11 cellular contexts compared by ENCODE assay signal in genomic region chr11:105000167-105000566, GRCh38. TPM values are rescaled to one million over a fixed set of nuclear protein-coding genes. Genes with fewer than 3 reads are reported as not detected.
DNase-seq lines count a peak whose midpoint lies in the region; ATAC-seq, FAIRE-seq and TF ChIP-seq lines count a peak whose summit lies in the region.
"Had no signal": no experiment of that assay in that cellular context is flagged by ENCODE, and none has a peak within 500 bp of the region (broad histone marks: within the 10 kb centered on the region; RNA-seq: fewer than 3 reads in every experiment).

No MANE protein-coding gene starts in this region.

- H2AK5ac ChIP-seq in mesenchymal stem cell (ENCODE audit: low read length, severe bottlenecking), result no peak overlapping the region

- no TSS peak for BruUV-seq in HCT116 (replicated peaks; lab: Mats Ljungman, UMichigan)

- H2BK5ac ChIP-seq in mesenchymal stem cell (ENCODE audit: low read depth, low read length, poor library complexity, severe bottlenecking), result no peak overlapping the region

- H2AFZ ChIP-seq in HCT116 (ENCODE audit: low read depth, low read length, poor library complexity, severe bottlenecking), result peak overlapping the region; percentile 82
- no peak overlapping the region for H2AFZ ChIP-seq in mesenchymal stem cell (ENCODE audit: low read depth, low read length)

- H3K9me2 ChIP-seq in HCT116 (ENCODE audit: insufficient read depth), result no peaks in the 10 kb centered on the region

- H3K27me3 Mint-ChIP-seq in WTC11 (ENCODE audit: low read depth), result no peaks in the 10 kb centered on the region
- H3K27me3 Mint-ChIP-seq: activated T-helper 17 cell treated with anti-CD3 and anti-CD28 coated beads, Interleukin-2, amount 50 U/mL, for 72 hours had no signal

- no peak overlapping the region for H3K4me3 Mint-ChIP-seq in WTC11
- H3K4me3 Mint-ChIP-seq: activated T-helper 17 cell treated with anti-CD3 and anti-CD28 coated beads, Interleukin-2, amount 50 U/mL, for 72 hours had no signal

- intact Hi-C loops in HCT116 (cut with micrococcal nuclease), result no loop called here
- intact Hi-C loops in pancreas (cut with DNase I), result no loop called here

- H3K4me3 ChIP-seq in HCT116 (replicated peaks in 1 of 2; ENCODE audit: low read depth in 1 of 2, low read length in 2 of 2) (no peak overlapping the region), mesenchymal stem cell (ENCODE audit: insufficient read depth in 1 of 2, low read depth in 1 of 2, low read length in 2 of 2) (no peak overlapping the region), pancreas (no peak overlapping the region)
- H3K4me3 ChIP-seq: heart left ventricle had no signal

- H2BK15ac ChIP-seq in mesenchymal stem cell (ENCODE audit: low read depth, poor library complexity, severe bottlenecking), result no peak overlapping the region

- H3K4me1 Mint-ChIP-seq in WTC11, result peaks cover 5% of the 10 kb centered on the region

- H3K14ac ChIP-seq in mesenchymal stem cell (ENCODE audit: low read length in 2 of 2), result no peak overlapping the region

- FAIRE-seq in pancreas (lab: Jason Lieb, UNC), result no peak

- no peaks in the 10 kb centered on the region for H3K36me3 ChIP-seq in HCT116 (ENCODE audit: control insufficient read depth in 1 of 2, insufficient read depth in 2 of 2, low read length in 2 of 2)
- no peaks in the 10 kb centered on the region for H3K36me3 ChIP-seq in mesenchymal stem cell (ENCODE audit: control insufficient read depth in 1 of 2, insufficient read depth in 2 of 2, low read depth in 1 of 2, low read length in 2 of 2)
- no peaks in the 10 kb centered on the region for H3K36me3 ChIP-seq in pancreas
- H3K36me3 ChIP-seq: heart left ventricle had no signal

- no peak overlapping the region for H3K18ac ChIP-seq in mesenchymal stem cell (ENCODE audit: low read depth in 1 of 2, low read length in 2 of 2)

- H3K4me2 ChIP-seq in HCT116 (ENCODE audit: low read length) (0 out of 2 replicates have a peak overlapping the region, but pooled peaks have one; percentile 18), mesenchymal stem cell (ENCODE audit: low read length, poor library complexity, severe bottlenecking) (no peak overlapping the region)

- peaks cover 24% of the 10 kb centered on the region for H3K9me3 Mint-ChIP-seq in WTC11
- H3K9me3 Mint-ChIP-seq: activated T-helper 17 cell treated with anti-CD3 and anti-CD28 coated beads, Interleukin-2, amount 50 U/mL, for 72 hours had no signal

- no peaks in the 10 kb centered on the region for H3K79me1 ChIP-seq in mesenchymal stem cell (replicated peaks; ENCODE audit: low read length, poor library complexity, severe bottlenecking)

- RAD21 ChIA-PET in HCT116 (lab: Charles Lee; ENCODE audit: low non-redundant PET in 1 of 2, low total read pairs in 2 of 2, uncharacterized antibody in 2 of 2, unreplicated experiment in 2 of 2), result no interaction called here

- no peak overlapping the region for H4K91ac ChIP-seq in mesenchymal stem cell (ENCODE audit: low read length)

- H4K20me1 ChIP-seq in HCT116 (ENCODE audit: insufficient read depth), result no peaks in the 10 kb centered on the region

- H3K27ac Mint-ChIP-seq in WTC11, result no peak overlapping the region

- H3K27me3 ChIP-seq in HCT116 (ENCODE audit: insufficient read depth, low read length), result no peaks in the 10 kb centered on the region
- no peaks in the 10 kb centered on the region for H3K27me3 ChIP-seq in mesenchymal stem cell (ENCODE audit: control insufficient read depth in 1 of 2, insufficient read depth in 1 of 2, low read length in 2 of 2)
- H3K27me3 ChIP-seq in pancreas, result no peaks in the 10 kb centered on the region
- H3K27me3 ChIP-seq: heart left ventricle had no signal

- H3K9ac ChIP-seq in HCT116 (ENCODE audit: low read length) (no peak overlapping the region), mesenchymal stem cell (ENCODE audit: low read length) (no peak overlapping the region)

- no peak for TF ChIP-seq POLR2A in HCT116 (IDR thresholded peaks at IDR 0.05; ENCODE audit: borderline replicate concordance, extremely low read depth, insufficient read depth, insufficient read length)

- POLR2A ChIA-PET in HCT116 (lab: Charles Lee) (no interaction called here), WTC11 (lab: Charles Lee) (no interaction called here)

- CTCF ChIA-PET in HCT116 (lab: Charles Lee), result interaction anchor here (1.2 kb wide), 1 partner anchor 9 kb away, joined by 4 read pairs; no protein-coding TSS in a partner anchor
- CTCF ChIA-PET in WTC11 (lab: Charles Lee), result interaction anchor here (0.6 to 1.1 kb wide), 8 partner anchors 8 to 391 kb away, joined by 3 to 7 read pairs (median 3); partner anchors contain the start of gene CASP4

- H2BK12ac ChIP-seq in mesenchymal stem cell (ENCODE audit: low read length in 2 of 2), result no peak overlapping the region

- H2BK120ac ChIP-seq in mesenchymal stem cell (ENCODE audit: low read depth, low read length), result no peak overlapping the region

- no peaks in the 10 kb centered on the region for H3K79me2 ChIP-seq in HCT116 (ENCODE audit: insufficient read depth, low read length)

- TF ChIP-seq CTCF in HCT116 (IDR thresholded peaks at IDR 0.05 in 2 of 3, conservative IDR thresholded peaks at IDR 0.05 in 1 of 3; ENCODE audit: borderline replicate concordance in 1 of 3, insufficient read depth in 1 of 3, low read depth in 2 of 3, low read length in 2 of 3) (peak in 2 of 3 experiments; percentile 36 to 40; a peak in 3 of 6 replicates), WTC11 (IDR thresholded peaks at IDR 0.05) (peak; percentile 33), pancreas (IDR thresholded peaks at IDR 0.05) (no peak)

- no peak overlapping the region for H3K23ac ChIP-seq in mesenchymal stem cell (ENCODE audit: low read length in 2 of 2)

- DNase-seq in NCI-H748 (lab: John Stamatoyannopoulos, UW; ENCODE audit: unreplicated experiment), result peak; percentile 6
- DNase-seq in NCI-H748 treated with DMSO at 0.1 percent for 48 hours (lab: John Stamatoyannopoulos, UW), result no peak
- peak; percentile 37 for DNase-seq in HCT116 (ENCODE audit: low read depth, low spot score)
- DNase-seq in WTC11 (ENCODE audit: low spot score), result peak; percentile 20
- peak; percentile 23 for DNase-seq in mesenchymal stem cell
- no peak for DNase-seq in pancreas
- DNase-seq in stimulated activated CD8-positive, alpha-beta memory T cell treated with anti-CD3 and anti-CD28 coated beads, Interleukin-4, amount 100 ng/mL, for 48 hours, result no peak
- DNase-seq: heart left ventricle had no signal

- H3K4me1 ChIP-seq in HCT116 (ENCODE audit: control insufficient read depth in 1 of 2, insufficient read depth in 2 of 2, low read length in 2 of 2) (peaks cover 0 to 12% of the 10 kb centered on the region in 2 experiments; a peak in 2 of 4 replicates), mesenchymal stem cell (ENCODE audit: control insufficient read depth, insufficient read depth, low read depth, low read length) (no peaks in the 10 kb centered on the region), pancreas (no peaks in the 10 kb centered on the region)
- H3K4me1 ChIP-seq: heart left ventricle had no signal

- no peaks in the 10 kb centered on the region for H3K9me3 ChIP-seq in HCT116 (ENCODE audit: control insufficient read depth in 1 of 2, insufficient read depth in 1 of 2, low read depth in 1 of 2, low read length in 2 of 2)
- no peaks in the 10 kb centered on the region for H3K9me3 ChIP-seq in mesenchymal stem cell (ENCODE audit: control insufficient read depth, low read length)
- no peaks in the 10 kb centered on the region for H3K9me3 ChIP-seq in pancreas
- H3K9me3 ChIP-seq: heart left ventricle had no signal

- TF ChIP-seq RAD21 in HCT116 (IDR thresholded peaks at IDR 0.05; ENCODE audit: low read depth), result no peak

- no peak overlapping the region for H3K4ac ChIP-seq in mesenchymal stem cell (ENCODE audit: low read depth in 1 of 2, low read length in 2 of 2)

- H3K36me3 Mint-ChIP-seq in WTC11, result no peaks in the 10 kb centered on the region

- no peak overlapping the region for H4K8ac ChIP-seq in mesenchymal stem cell (ENCODE audit: low read length)

- WGBS in mesenchymal stem cell, result 90% methylated on average over 5 of the region's 5 CpGs
- 82 to 91% methylated on average over 5 of the region's 5 CpGs for WGBS in pancreas, 2 donors

- H3K27ac ChIP-seq in HCT116 (ENCODE audit: low read depth, low read length) (no peak overlapping the region), mesenchymal stem cell (ENCODE audit: low read length, poor library complexity, severe bottlenecking) (no peak overlapping the region), pancreas (no peak overlapping the region)
- H3K27ac ChIP-seq: heart left ventricle had no signal

- ATAC-seq in HCT116, result peak; percentile 83
- peak; percentile 60 for ATAC-seq in WTC11
- ATAC-seq in pancreas, result no peak
- no peak for ATAC-seq in HG02840 (IDR thresholded peaks at IDR 0.05; ENCODE audit: low FRiP score, unreplicated experiment)

TF ChIP-seq in WTC11, 78 proteins besides CTCF, POLR2A, EP300 and RAD21:
- TF ChIP-seq MAX (CRISPR knock-in tag; IDR thresholded peaks at IDR 0.05), result 0 out of 2 replicates have a peak, but pooled peaks have one; percentile 3
- TF ChIP-seq ETV6 (CRISPR knock-in tag; IDR thresholded peaks at IDR 0.05), result no peak

RNA-seq across cellular contexts. Expression of gene CASP5, which starts 22.8 kb away (rescaled TPM):
- total RNA-seq in HCT116 (2021; ENCODE audit: unreplicated experiment) (not detected), WTC11 (2021) (not detected in 3 replicates), pancreas (under 1 TPM in 1 of 6 donors, not detected in 5; 0.25 TPM)
- not detected in 2 replicates for polyA plus RNA-seq in HCT116 (2012)
- polyA plus RNA-seq in mesenchymal stem cell (2013, experiment 1 of 2), result 0.55 TPM
- polyA plus RNA-seq in mesenchymal stem cell (2013, experiment 2 of 2), result 0.66 TPM
- under 1 TPM in 1 of 2 donors, not detected in 1; 0.12 TPM for polyA plus RNA-seq in pancreas
- total RNA-seq: activated T-helper 17 cell treated with anti-CD3 and anti-CD28 coated beads, Interleukin-2, amount 50 U/mL, for 72 hours; cerebellum had no signal

RNA-seq across cellular contexts. Expression of gene CASP4, which starts 31.8 kb away (rescaled TPM):
- total RNA-seq in HCT116 (2021; ENCODE audit: unreplicated experiment) (21.1 TPM), WTC11 (2021) (0.44 to 0.73 TPM (median 0.69 TPM) in 3 replicates), pancreas (10 to 100 TPM; 29.7 to 60.8 (median 42.9) TPM)
- polyA plus RNA-seq in HCT116 (2012), result 32.7 and 35.7 TPM in 2 replicates
- 386 TPM for polyA plus RNA-seq in mesenchymal stem cell (2013, experiment 1 of 2)
- polyA plus RNA-seq in mesenchymal stem cell (2013, experiment 2 of 2), result 390 TPM
- polyA plus RNA-seq in pancreas, result 10 to 100 TPM; 39.2 to 46.0 TPM

RNA-seq across cellular contexts. Expression of gene CASP1, which starts 34.8 kb away (rescaled TPM):
- not detected for total RNA-seq in HCT116 (2021; ENCODE audit: unreplicated experiment)
- 0.10 TPM in 1 of 2 replicates, not detected in the other for polyA plus RNA-seq in HCT116 (2012)
- total RNA-seq in WTC11 (2021), result 0.78 TPM in 1 of 3 replicates, not detected in the others
- 324 TPM for polyA plus RNA-seq in mesenchymal stem cell (2013, experiment 1 of 2)
- polyA plus RNA-seq in mesenchymal stem cell (2013, experiment 2 of 2), result 338 TPM
- 10 to 100 TPM in 2 of 6 donors, 1 to 10 TPM in 4; 1.9 to 17.4 (median 4.9) TPM for total RNA-seq in pancreas
- polyA plus RNA-seq in pancreas, result 1 to 10 TPM; 4.8 to 7.9 TPM

RNA-seq across cellular contexts. Expression of gene CARD16, which starts 45.0 kb away (rescaled TPM):
- total RNA-seq in HCT116 (2021; ENCODE audit: unreplicated experiment) (not detected), WTC11 (2021) (not detected in 3 replicates), pancreas (1 to 10 TPM in 5 of 6 donors, under 1 TPM in 1; 0.51 to 9.8 (median 1.6) TPM)
- polyA plus RNA-seq in HCT116 (2012), result not detected in 2 replicates
- 509 TPM for polyA plus RNA-seq in mesenchymal stem cell (2013, experiment 1 of 2)
- polyA plus RNA-seq in mesenchymal stem cell (2013, experiment 2 of 2), result 497 TPM
- polyA plus RNA-seq in pancreas, result 1 to 10 TPM; 5.3 to 8.2 TPM
- total RNA-seq: cerebellum had no signal

Comparison
In these comparisons a context has a peak if more than half of its experiments do, and no peak if none do; other contexts are left out.
1. DNase-seq: peak in NCI-H748 (single experiment), HCT116 (single experiment), WTC11 (single experiment) and mesenchymal stem cell (single experiment); none in NCI-H748 treated with DMSO at 0.1 percent for 48 hours (single experiment), pancreas (0 of 6) and stimulated activated CD8-positive, alpha-beta memory T cell treated with anti-CD3 and anti-CD28 coated beads, Interleukin-4, amount 100 ng/mL, for 48 hours (single experiment).
2. ATAC-seq: peak in HCT116 (single experiment) and WTC11 (single experiment); none in pancreas (0 of 4) and HG02840 (single experiment).
3. CTCF ChIP-seq: peak in HCT116 (2 of 3) and WTC11 (single experiment); none in pancreas (0 of 4).
4. RNA of gene CASP4, which starts 31.8 kb away (total RNA-seq): 29.7 to 60.8 TPM in pancreas and 21.1 TPM in HCT116 (single experiment); 0.44 to 0.73 TPM in WTC11; every median in the first group is over 10 times any median in the second.